1 cellular context compared by ENCODE assay signal in genomic region chr17:42991471-42991870, GRCh38.
TF ChIP-seq lines count a peak whose summit lies in the region.

No MANE protein-coding gene starts in this region.

TF ChIP-seq in IMR-90, 13 proteins besides CTCF, POLR2A, EP300 and RAD21:
- TF ChIP-seq, protein P1, sequence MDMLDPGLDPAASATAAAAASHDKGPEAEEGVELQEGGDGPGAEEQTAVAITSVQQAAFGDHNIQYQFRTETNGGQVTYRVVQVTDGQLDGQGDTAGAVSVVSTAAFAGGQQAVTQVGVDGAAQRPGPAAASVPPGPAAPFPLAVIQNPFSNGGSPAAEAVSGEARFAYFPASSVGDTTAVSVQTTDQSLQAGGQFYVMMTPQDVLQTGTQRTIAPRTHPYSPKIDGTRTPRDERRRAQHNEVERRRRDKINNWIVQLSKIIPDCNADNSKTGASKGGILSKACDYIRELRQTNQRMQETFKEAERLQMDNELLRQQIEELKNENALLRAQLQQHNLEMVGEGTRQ (IDR thresholded peaks at IDR 0.05; ENCODE audit: low read depth, low read length) = no peak
- TF ChIP-seq CEBPB (IDR thresholded peaks at IDR 0.05; ENCODE audit: low read depth, low read length) (no peak), NFE2L2 (IDR thresholded peaks at IDR 0.05; ENCODE audit: low read depth, low read length) (no peak), FOS (IDR thresholded peaks at IDR 0.05; ENCODE audit: low read depth, low read length) (no peak), ELK1 (IDR thresholded peaks at IDR 0.05; ENCODE audit: borderline replicate concordance, low read depth, low read length) (no peak), CHD1 (IDR thresholded peaks at IDR 0.05; ENCODE audit: low read depth, low read length) (no peak), MAFK (IDR thresholded peaks at IDR 0.05; ENCODE audit: low read depth, low read length) (no peak), RFX5 (IDR thresholded peaks at IDR 0.05; ENCODE audit: low read depth, low read length) (no peak), BHLHE40 (IDR thresholded peaks at IDR 0.05; ENCODE audit: low read depth, low read length) (no peak), MXI1 (IDR thresholded peaks at IDR 0.05; ENCODE audit: borderline replicate concordance, low read depth, low read length) (no peak), SMC3 (IDR thresholded peaks at IDR 0.05; ENCODE audit: low read depth, low read length) (no peak), MAZ (IDR thresholded peaks at IDR 0.05; ENCODE audit: borderline replicate concordance, low read depth, low read length) (no peak), RCOR1 (IDR thresholded peaks at IDR 0.05; ENCODE audit: insufficient replicate concordance, low read length) (no peak)
